Comparison of ENCODE assay signal across 12 cellular contexts in genomic region chr7:51317582-51317910, GRCh38. TPM values are rescaled to one million over a fixed set of nuclear protein-coding genes. Genes with fewer than 3 reads are reported as not detected.
DNase-seq lines count a peak whose midpoint lies in the region; ATAC-seq and TF ChIP-seq lines count a peak whose summit lies in the region.
"Had no signal": no experiment of that assay in that cellular context is flagged by ENCODE, and none has a peak within 500 bp of the region (broad histone marks: within the 10 kb centered on the region; RNA-seq: fewer than 3 reads in every experiment).

No MANE protein-coding gene starts in this region.

- H3K4me3 ChIP-seq in HAP-1 (peak overlapping the region; percentile 69), WERI-Rb-1 (ENCODE audit: low read depth, low read length) (peak overlapping the region; percentile 97), iPS-18a (ENCODE audit: low read length) (peak overlapping the region; percentile 76), prostate gland (peak overlapping the region; percentile 65 to 86)

- H3K9me3 ChIP-seq in HAP-1 (no peaks in the 10 kb centered on the region), WERI-Rb-1 (ENCODE audit: severe bottlenecking) (no peaks in the 10 kb centered on the region), iPS-18a (ENCODE audit: control insufficient read depth, low read depth, low read length) (no peaks in the 10 kb centered on the region), prostate gland (no peaks in the 10 kb centered on the region)
- H3K9me3 ChIP-seq: adrenal gland had no signal

- TF ChIP-seq CTCF in WERI-Rb-1 (IDR thresholded peaks at IDR 0.05; ENCODE audit: low read depth, low read length) (no peak), prostate gland (IDR thresholded peaks at IDR 0.05) (no peak)

- intact Hi-C loops in prostate gland (cut with DNase I): no loop called here

- peak overlapping the region; percentile 53 for H3K9ac ChIP-seq in iPS-18a (ENCODE audit: low read length)

- H3K27me3 ChIP-seq in HAP-1 (ENCODE audit: low read depth) (no peaks in the 10 kb centered on the region), WERI-Rb-1 (ENCODE audit: insufficient read depth, low read depth, severe bottlenecking) (no peaks in the 10 kb centered on the region), iPS-18a (ENCODE audit: control insufficient read depth, insufficient read depth, low read length) (peaks cover 60% of the 10 kb centered on the region), prostate gland (replicated peaks; ENCODE audit: insufficient read depth) (no peaks in the 10 kb centered on the region)

- no peak for TF ChIP-seq POLR2A in prostate gland (IDR thresholded peaks at IDR 0.05)

- H3K4me1 ChIP-seq in HAP-1: peaks cover 16% of the 10 kb centered on the region
- H3K4me1 ChIP-seq in iPS-18a (ENCODE audit: control insufficient read depth, low read depth, low read length): peaks cover 27% of the 10 kb centered on the region
- no peaks in the 10 kb centered on the region for H3K4me1 ChIP-seq in prostate gland (replicated peaks)

- H3K27ac ChIP-seq in WERI-Rb-1 (peak overlapping the region; percentile 95), iPS-18a (ENCODE audit: low read length) (no peak overlapping the region), prostate gland (peak overlapping the region; percentile 90)
- H3K27ac ChIP-seq: adrenal gland had no signal

- DNase-seq in HAP-1 (ENCODE audit: low spot score in 2 of 2): no peak
- DNase-seq in WERI-Rb-1: no peak
- DNase-seq in prostate gland (ENCODE audit: low spot score): no peak
- no peak for DNase-seq in NCI-H1694 (lab: John Stamatoyannopoulos, UW)
- DNase-seq in LoVo (ENCODE audit: low spot score): no peak
- DNase-seq in OCI-M1 (lab: John Stamatoyannopoulos, UW): no peak
- DNase-seq: activated CD4-positive, alpha-beta T cell treated with anti-CD3 and anti-CD28 coated beads, Interleukin-2, amount 50 U/mL, for 48 hours; COR-L47; T-helper 1 cell had no signal

- 75% methylated on average over 8 of the region's 8 CpGs for WGBS in prostate gland

- ATAC-seq in GM21515 (IDR thresholded peaks at IDR 0.05; ENCODE audit: unreplicated experiment): no peak

- H3K36me3 ChIP-seq in HAP-1 (replicated peaks) (no peaks in the 10 kb centered on the region), WERI-Rb-1 (peaks cover 4% of the 10 kb centered on the region; the same call in 1 of the 2 replicates), iPS-18a (ENCODE audit: control insufficient read depth, low read depth, low read length) (no peaks in the 10 kb centered on the region), prostate gland (no peaks in the 10 kb centered on the region)
- H3K36me3 ChIP-seq: adrenal gland had no signal

- in situ Hi-C loops in HAP-1 (cut with MboI; ENCODE audit: low sequenced_read_pairs): no loop called here

RNA-seq across cellular contexts. Expression of gene COBL, which starts 0.9 kb away (rescaled TPM):
- 10 to 100 TPM; 36.5 to 46.6 TPM for total RNA-seq in prostate gland
